Comparison of ENCODE assay signal across 21 cellular contexts in genomic region chr10:62517252-62517651, GRCh38.
"Had no signal": no experiment of that assay in that cellular context is flagged by ENCODE, and none has a peak within 500 bp of the region (broad histone marks: within the 10 kb centered on the region; RNA-seq: fewer than 3 reads in every experiment).

No MANE protein-coding gene starts in this region.

- DNase-seq: dermis blood vessel endothelial cell; effector memory CD4-positive, alpha-beta T cell; esophagus squamous epithelium; mesendoderm; midbrain; naive thymus-derived CD4-positive, alpha-beta T cell; occipital lobe; ovary; posterior cingulate gyrus; psoas muscle; right lobe of liver; small intestine; stimulated activated CD4-positive, alpha-beta T cell treated with anti-CD3 and anti-CD28 coated beads, Interleukin-1b, Interleukin-23, amount 100 ng/mL, for 48 hours; stimulated activated CD4-positive, alpha-beta T cell treated with anti-CD3 and anti-CD28 coated beads, Interleukin-4, amount 100 ng/mL, for 1 hour; stimulated activated CD8-positive, alpha-beta memory T cell treated with anti-CD3 and anti-CD28 coated beads, Interleukin-4, amount 100 ng/mL, for 48 hours; stimulated activated naive CD4-positive, alpha-beta T cell; stimulated activated naive CD8-positive, alpha-beta T cell treated with anti-CD3 and anti-CD28 coated beads, Interleukin-15, amount 100 ng/mL, for 72 hours; transverse colon had no signal

- H3K27me3 ChIP-seq: esophagus squamous epithelium, ovary, right lobe of liver, suprapubic skin, transverse colon had no signal

- H3K4me3 ChIP-seq: coronary artery, esophagus squamous epithelium, ovary, psoas muscle, right lobe of liver, suprapubic skin, transverse colon had no signal

- H3K9me3 ChIP-seq: esophagus squamous epithelium, ovary, psoas muscle, right lobe of liver, suprapubic skin, transverse colon had no signal

- H3K4me1 ChIP-seq: esophagus squamous epithelium, psoas muscle, right lobe of liver, transverse colon had no signal

- H3K27ac ChIP-seq: coronary artery, esophagus squamous epithelium, ovary, psoas muscle, right lobe of liver, suprapubic skin, transverse colon had no signal

- ATAC-seq: left lobe of liver; naive thymus-derived CD4-positive, alpha-beta T cell; psoas muscle; right lobe of liver; stimulated activated naive CD8-positive, alpha-beta T cell treated with anti-CD3 and anti-CD28 coated beads, Interleukin-15, amount 100 ng/mL, for 72 hours had no signal

- H3K36me3 ChIP-seq: esophagus squamous epithelium, ovary, right lobe of liver, suprapubic skin, transverse colon had no signal
